ENCODE assay signal across 15 cellular contexts in the genomic region with DNA sequence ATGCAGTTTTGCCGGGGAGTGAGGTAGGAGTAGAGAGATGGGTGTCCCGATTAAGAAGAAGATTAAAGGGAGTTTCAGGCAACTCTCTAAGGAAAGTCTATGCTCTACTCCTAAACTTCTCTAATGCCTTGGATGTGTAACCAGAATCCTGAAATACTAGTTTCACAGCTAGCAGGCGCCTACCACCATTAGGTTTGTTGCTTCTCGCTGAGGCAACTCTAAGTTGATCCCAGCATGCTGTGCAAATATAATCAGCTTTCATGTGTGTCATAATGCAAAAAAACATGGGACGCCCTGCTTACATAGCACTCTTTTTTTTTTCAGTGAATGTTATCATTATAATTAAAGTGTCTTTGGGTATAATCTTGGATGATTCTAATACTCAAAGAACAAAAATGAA.
"Had no signal": no experiment of that assay in that cellular context is flagged by ENCODE, and none has a peak within 500 bp of the region (broad histone marks: within the 10 kb centered on the region; RNA-seq: fewer than 3 reads in every experiment).

No MANE protein-coding gene starts in this region.

- H3K36me3 ChIP-seq: brain microvascular endothelial cell, thoracic aorta had no signal

- H3K4me1 ChIP-seq: psoas muscle had no signal

- DNase-seq: activated CD4-positive, alpha-beta T cell treated with anti-CD3 and anti-CD28 coated beads, Interleukin-2, amount 10 ng/mL, durations not matched to agents 7 days and 5 days; activated naive CD4-positive, alpha-beta T cell treated with anti-CD3 and anti-CD28 coated beads, Interleukin-2, amount 10 ng/mL, durations not matched to agents 7 days and 5 days; activated T-cell treated with anti-CD3 and anti-CD28 coated beads for 4 hours; amygdala; brain microvascular endothelial cell; dermis blood vessel endothelial cell; hippocampal formation; nephron progenitor cell; psoas muscle; stimulated activated CD4-positive, alpha-beta T cell treated with anti-CD3 and anti-CD28 coated beads, Interleukin-4, amount 100 ng/mL, for 1 hour; stimulated activated CD8-positive, alpha-beta memory T cell treated with anti-CD3 and anti-CD28 coated beads, Interleukin-4, amount 100 ng/mL, for 48 hours had no signal

- H3K27me3 ChIP-seq: brain microvascular endothelial cell had no signal

- H3K27ac ChIP-seq: psoas muscle, SK-N-MC, thoracic aorta had no signal

- FAIRE-seq: frontal cortex had no signal

- ATAC-seq: psoas muscle, sciatic nerve had no signal

- H3K4me3 ChIP-seq: psoas muscle, SK-N-MC, thoracic aorta had no signal

- H3K9me3 ChIP-seq: psoas muscle, thoracic aorta had no signal
